ENCODE assay signal across 10 cellular contexts in genomic region chr2:207416111-207416510, GRCh38.
"Had no signal": no experiment of that assay in that cellular context is flagged by ENCODE, and none has a peak within 500 bp of the region (broad histone marks: within the 10 kb centered on the region; RNA-seq: fewer than 3 reads in every experiment).

No MANE protein-coding gene starts in this region.

- H3K27me3 ChIP-seq: ascending aorta, cardiac muscle cell, tibial artery, vagina had no signal

- H3K4me3 Mint-ChIP-seq: activated CD4-positive, alpha-beta memory T cell treated with anti-CD3 and anti-CD28 coated beads for 36 hours; mesothelial cell of epicardium; T-helper 2 cell treated with Interferon-gamma antibody and Interleukin-4, amounts not matched to agents 5 μg/mL and 100 μg/mL, for 36 hours had no signal

- H3K4me1 Mint-ChIP-seq: mesothelial cell of epicardium had no signal

- H3K36me3 Mint-ChIP-seq: activated CD4-positive, alpha-beta memory T cell treated with anti-CD3 and anti-CD28 coated beads for 36 hours; mesothelial cell of epicardium had no signal

- H3K27ac ChIP-seq: ascending aorta, cardiac muscle cell, lower lobe of right lung, tibial artery, vagina had no signal

- H3K27ac Mint-ChIP-seq: activated CD4-positive, alpha-beta memory T cell treated with anti-CD3 and anti-CD28 coated beads for 36 hours; mesothelial cell of epicardium; T-helper 2 cell treated with Interferon-gamma antibody and Interleukin-4, amounts not matched to agents 5 μg/mL and 100 μg/mL, for 36 hours had no signal

- H3K4me1 ChIP-seq: ascending aorta, lower lobe of right lung, vagina had no signal

- DNase-seq: activated CD4-positive, alpha-beta memory T cell treated with anti-CD3 and anti-CD28 coated beads for 36 hours; hippocampal formation; lower lobe of right lung; small intestine; tibial artery had no signal

- H3K4me3 ChIP-seq: ascending aorta, cardiac muscle cell, lower lobe of right lung, tibial artery, vagina had no signal

- H3K36me3 ChIP-seq: ascending aorta, cardiac muscle cell, lower lobe of right lung, tibial artery, vagina had no signal

- H3K9me3 Mint-ChIP-seq: activated CD4-positive, alpha-beta memory T cell treated with anti-CD3 and anti-CD28 coated beads for 36 hours; mesothelial cell of epicardium; T-helper 2 cell treated with Interferon-gamma antibody and Interleukin-4, amounts not matched to agents 5 μg/mL and 100 μg/mL, for 36 hours had no signal

- H3K9me3 ChIP-seq: ascending aorta, lower lobe of right lung, tibial artery, vagina had no signal

- ATAC-seq: lower lobe of right lung had no signal
